Comparison of ENCODE assay signal across 1 cellular context in genomic region chr6:37204014-37204751, GRCh38.
TF ChIP-seq lines count a peak whose summit lies in the region.

No MANE protein-coding gene starts in this region.

TF ChIP-seq in K562, 482 proteins besides CTCF, POLR2A, EP300 and RAD21 (continued from another document and continues in another):
- TF ChIP-seq MEIS2 (IDR thresholded peaks at IDR 0.05; ENCODE audit: partially characterized antibody) (no peak), SAFB (IDR thresholded peaks at IDR 0.05; ENCODE audit: borderline replicate concordance, low read depth, low read length) (no peak), HNRNPH1 (optimal IDR thresholded peaks at IDR 0.05; ENCODE audit: low read depth, low read length) (no peak), XRCC3 (IDR thresholded peaks at IDR 0.05) (no peak), CCAR2 (IDR thresholded peaks at IDR 0.05; ENCODE audit: low read depth, low read length) (no peak), ZNF232 (CRISPR knock-in tag; IDR thresholded peaks at IDR 0.05) (no peak), ZNF354B (CRISPR knock-in tag; IDR thresholded peaks at IDR 0.05) (no peak), ELF2 (CRISPR knock-in tag; IDR thresholded peaks at IDR 0.05) (no peak), TBL1XR1 (IDR thresholded peaks at IDR 0.05; ENCODE audit: low read length in 2 of 2) (no peak), ZNF140 (CRISPR knock-in tag; IDR thresholded peaks at IDR 0.05) (no peak), FOXP4 (CRISPR knock-in tag; IDR thresholded peaks at IDR 0.05; ENCODE audit: borderline replicate concordance) (no peak), MYNN (IDR thresholded peaks at IDR 0.05) (no peak), MYNN (CRISPR knock-in tag; IDR thresholded peaks at IDR 0.05) (no peak), EWSR1 (IDR thresholded peaks at IDR 0.05; ENCODE audit: borderline replicate concordance, low read depth, partially characterized antibody) (no peak), ZNF644 (tag; IDR thresholded peaks at IDR 0.05; ENCODE audit: low read depth) (no peak), DMBX1 (CRISPR knock-in tag; IDR thresholded peaks at IDR 0.05; ENCODE audit: borderline replicate concordance) (peak; percentile 94), SOX6 (IDR thresholded peaks at IDR 0.05) (peak; percentile 64; the same call in 1 of the 2 replicates), EGR1 (conservative IDR thresholded peaks at IDR 0.05) (no peak), MITF (IDR thresholded peaks at IDR 0.05) (no peak), ZKSCAN1 (IDR thresholded peaks at IDR 0.05; ENCODE audit: low read depth, low read length) (no peak), ZNF347 (CRISPR knock-in tag; IDR thresholded peaks at IDR 0.05; ENCODE audit: low read depth) (no peak), KDM5B (IDR thresholded peaks at IDR 0.05; ENCODE audit: insufficient replicate concordance, low read depth, low read length) (no peak), ZNF311 (CRISPR knock-in tag; IDR thresholded peaks at IDR 0.05) (0 out of 2 replicates have a peak, but pooled peaks have one; percentile 48), HOMEZ (CRISPR knock-in tag; IDR thresholded peaks at IDR 0.05) (no peak), AFF4 (CRISPR knock-in tag; IDR thresholded peaks at IDR 0.05) (no peak), KDM2B (CRISPR knock-in tag; IDR thresholded peaks at IDR 0.05) (no peak), BMI1 (IDR thresholded peaks at IDR 0.05; ENCODE audit: low read length) (no peak), ZNF212 (CRISPR knock-in tag; IDR thresholded peaks at IDR 0.05) (no peak), MBD1 (CRISPR knock-in tag; IDR thresholded peaks at IDR 0.05) (no peak), EZH2 (IDR thresholded peaks at IDR 0.05; ENCODE audit: borderline replicate concordance, low read depth, low read length) (no peak), EHMT2 (IDR thresholded peaks at IDR 0.05) (peak; percentile 91), SETDB1 (IDR thresholded peaks at IDR 0.05; ENCODE audit: low read length) (no peak), NFE2 (IDR thresholded peaks at IDR 0.05; ENCODE audit: low read depth) (peak; percentile 77), E2F5 (CRISPR knock-in tag; IDR thresholded peaks at IDR 0.05) (no peak), PHF8 (IDR thresholded peaks at IDR 0.05; ENCODE audit: borderline replicate concordance, low read length) (no peak), GTF2E2 (tag; IDR thresholded peaks at IDR 0.05) (no peak), SAP30 (IDR thresholded peaks at IDR 0.05; ENCODE audit: borderline replicate concordance, insufficient read depth, low read depth, low read length, poor library complexity, severe bottlenecking) (no peak), PML (IDR thresholded peaks at IDR 0.05; ENCODE audit: low read length) (no peak), HCFC1 (IDR thresholded peaks at IDR 0.05; ENCODE audit: low read depth, low read length) (no peak), NCOA2 (IDR thresholded peaks at IDR 0.05; ENCODE audit: partially characterized antibody in 2 of 2) (peak in 1 of 2 experiments; percentile 67), ZNF79 (CRISPR knock-in tag; IDR thresholded peaks at IDR 0.05; ENCODE audit: low read depth) (no peak), FOS (IDR thresholded peaks at IDR 0.05; ENCODE audit: extremely low read depth, insufficient read length) (no peak), CBX1 (IDR thresholded peaks at IDR 0.05; ENCODE audit: low read depth) (no peak), ZBTB17 (CRISPR knock-in tag; IDR thresholded peaks at IDR 0.05) (peak; percentile 50; the same call in 1 of the 2 replicates), MED1 (CRISPR knock-in tag; IDR thresholded peaks at IDR 0.05; ENCODE audit: borderline replicate concordance) (no peak), RHOXF2B (CRISPR knock-in tag; conservative IDR thresholded peaks at IDR 0.05) (no peak; the same call in 1 of the 2 replicates), NR4A1 (CRISPR knock-in tag; IDR thresholded peaks at IDR 0.05) (0 out of 2 replicates have a peak, but pooled peaks have one; percentile 46), NR4A1 (tag; IDR thresholded peaks at IDR 0.05) (peak; percentile 89), YBX1 (IDR thresholded peaks at IDR 0.05) (0 out of 2 replicates have a peak, but pooled peaks have one; percentile 72), SREBF1 (IDR thresholded peaks at IDR 0.05; ENCODE audit: borderline replicate concordance, low read depth, low read length) (no peak), DDX20 (tag; IDR thresholded peaks at IDR 0.05; ENCODE audit: low read depth) (no peak), MCM5 (IDR thresholded peaks at IDR 0.05; ENCODE audit: low read depth) (peak; percentile 95; the same call in 1 of the 2 replicates), ZNF583 (CRISPR knock-in tag; IDR thresholded peaks at IDR 0.05) (peak; percentile 87), ZNF436 (CRISPR knock-in tag; IDR thresholded peaks at IDR 0.05) (no peak), ZNF449 (CRISPR knock-in tag; IDR thresholded peaks at IDR 0.05) (no peak), ZFPM2 (CRISPR knock-in tag; IDR thresholded peaks at IDR 0.05) (0 out of 2 replicates have a peak, but pooled peaks have one; percentile 69), TEAD1 (CRISPR knock-in tag; IDR thresholded peaks at IDR 0.05) (0 out of 4 replicates have a peak, but pooled peaks of 1 of the 2 experiments have one; percentile 42), PTTG1 (tag; IDR thresholded peaks at IDR 0.05; ENCODE audit: low read depth) (no peak)
